ENCODE assay signal across 1 cellular context in the genomic region with DNA sequence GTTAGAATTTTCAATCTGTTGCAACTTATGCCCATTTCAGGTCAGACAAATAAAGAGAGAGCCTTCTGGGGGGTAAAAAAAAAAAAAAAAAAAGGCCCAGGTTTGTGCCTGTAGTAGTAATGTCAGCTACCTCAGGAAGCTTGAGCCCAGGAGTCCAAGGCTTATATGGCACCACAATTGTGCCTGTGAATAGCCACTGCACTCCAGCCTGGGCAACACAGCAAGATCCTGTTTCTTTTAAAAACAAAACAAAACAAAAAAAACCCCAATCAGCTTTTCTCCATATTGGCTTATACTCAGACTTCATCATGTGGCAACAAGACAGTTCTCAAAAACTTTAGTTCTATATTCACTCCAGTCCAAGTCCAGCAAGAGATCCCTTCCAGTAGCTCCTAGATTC.
TF ChIP-seq lines count a peak whose summit lies in the region.

No MANE protein-coding gene starts in this region.

TF ChIP-seq in HCT116, 20 proteins besides CTCF, POLR2A, EP300 and RAD21 (continued from another document):
- no peak for TF ChIP-seq ATF3 (IDR thresholded peaks at IDR 0.05)
- TF ChIP-seq ZNF274 (IDR thresholded peaks at IDR 0.05; ENCODE audit: low read depth, low read length): no peak
- no peak for TF ChIP-seq ZFX (IDR thresholded peaks at IDR 0.05)
- TF ChIP-seq ELF1 (IDR thresholded peaks at IDR 0.05; ENCODE audit: borderline replicate concordance, low read depth): no peak
